In genomic region chr9:109403766-109404320, GRCh38 we compare ENCODE assay signal across 13 cellular contexts.
"Had no signal": no experiment of that assay in that cellular context is flagged by ENCODE, and none has a peak within 500 bp of the region (broad histone marks: within the 10 kb centered on the region; RNA-seq: fewer than 3 reads in every experiment).

No MANE protein-coding gene starts in this region.

- DNase-seq: activated CD4-positive, alpha-beta T cell treated with anti-CD3 and anti-CD28 coated beads for 36 hours; activated CD8-positive, alpha-beta T cell treated with anti-CD3 and anti-CD28 coated beads for 36 hours; activated naive CD4-positive, alpha-beta T cell treated with anti-CD3 and anti-CD28 coated beads, Interleukin-2, amount 10 ng/mL, durations not matched to agents 7 days and 5 days; central memory CD4-positive, alpha-beta T cell; cortex of kidney; effector CD8-positive, alpha-beta T cell; kidney; left ventricle myocardium superior; right cardiac atrium; substantia nigra had no signal

- H3K27me3 ChIP-seq: adrenal gland had no signal

- H3K36me3 ChIP-seq: adrenal gland had no signal

- ATAC-seq: activated CD4-positive, alpha-beta T cell treated with anti-CD3 and anti-CD28 coated beads for 36 hours; activated CD8-positive, alpha-beta T cell treated with anti-CD3 and anti-CD28 coated beads for 36 hours; activated T-helper 17 cell treated with anti-CD3 and anti-CD28 coated beads, Interleukin-2, amount 50 U/mL, for 72 hours; left ventricle myocardium superior; right cardiac atrium; stimulated activated effector memory CD8-positive, alpha-beta T cell treated with anti-CD3 and anti-CD28 coated beads, Interleukin-12 subunit alpha, Interleukin-12 subunit beta, amount 100 ng/mL, for 72 hours had no signal

- H3K4me3 ChIP-seq: adrenal gland had no signal

- H3K9me3 ChIP-seq: adrenal gland had no signal

- H3K27ac ChIP-seq: adrenal gland had no signal

- H3K4me1 ChIP-seq: adrenal gland had no signal
